ENCODE assay signal across 10 cellular contexts in the genomic region with DNA sequence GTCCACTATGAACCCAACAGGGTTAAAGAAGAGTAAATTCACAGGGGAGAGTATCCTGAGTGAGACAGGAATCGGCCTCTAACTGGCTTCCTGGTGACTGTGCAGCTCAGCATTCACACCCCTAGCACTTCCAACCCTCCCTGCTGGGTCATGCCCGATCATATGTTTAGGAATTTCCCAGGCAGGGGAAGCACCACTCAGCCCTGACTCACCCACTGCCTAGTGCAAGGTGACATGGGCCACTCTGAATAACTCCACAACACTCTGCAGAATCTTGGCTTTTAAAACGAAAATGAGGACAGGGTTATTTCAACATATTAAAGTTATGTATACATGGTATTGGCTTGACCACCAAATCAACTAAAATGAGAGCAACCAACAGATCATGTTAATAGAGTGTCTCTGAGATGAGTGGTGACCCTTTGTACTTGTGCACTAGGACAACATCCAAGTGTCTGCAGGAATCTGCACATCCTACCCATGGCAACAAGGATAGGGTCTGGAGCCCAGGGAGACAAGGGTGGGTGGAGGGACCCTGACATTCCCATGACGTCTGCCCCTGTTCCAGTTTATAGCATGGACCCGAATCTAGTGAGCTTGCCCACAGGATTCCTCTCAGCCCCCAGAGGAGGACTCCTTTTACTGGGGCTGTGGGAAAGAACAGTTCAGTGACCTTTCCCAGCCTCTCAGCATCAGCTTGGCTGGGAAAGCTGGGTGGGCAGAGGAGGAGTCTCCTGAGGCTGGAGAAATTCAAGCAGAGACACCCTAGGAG.
A peak's percentile ranks its signal among the peaks of the same experiment; 100 is the strongest.
DNase-seq lines count a peak whose midpoint lies in the region; ATAC-seq and TF ChIP-seq lines count a peak whose summit lies in the region.
"Had no signal": no experiment of that assay in that cellular context is flagged by ENCODE, and none has a peak within 500 bp of the region (broad histone marks: within the 10 kb centered on the region; RNA-seq: fewer than 3 reads in every experiment).

No MANE protein-coding gene starts in this region.

- TF ChIP-seq CTCF in fibroblast of mammary gland (conservative IDR thresholded peaks at IDR 0.05; ENCODE audit: control insufficient read depth, insufficient read depth, low read depth, low read length) = no peak

- DNase-seq in ELF-1 (ENCODE audit: low read depth, low spot score) (peak; percentile 6), RKO (ENCODE audit: low spot score) (peak; percentile 89), fibroblast of mammary gland (ENCODE audit: low read depth) (peak; percentile 98), non-pigmented ciliary epithelial cell (ENCODE audit: low read depth) (peak; percentile 96), activated gamma-delta T cell (lab: John Stamatoyannopoulos, UW) (no peak), posterior cingulate gyrus (no peak)
- DNase-seq: dorsolateral prefrontal cortex had no signal

- H3K4me3 ChIP-seq in fibroblast of mammary gland (ENCODE audit: control insufficient read depth, low read depth, low read length) = no peak overlapping the region
- H3K4me3 ChIP-seq: dorsolateral prefrontal cortex, K562 had no signal

- intact Hi-C loops in posterior cingulate gyrus (cut with DNase I) = no loop called here

- ATAC-seq in HG02571 (IDR thresholded peaks at IDR 0.05; ENCODE audit: unreplicated experiment) = no peak
- ATAC-seq in GM18858 (IDR thresholded peaks at IDR 0.05; ENCODE audit: unreplicated experiment) = no peak
- ATAC-seq: K562 had no signal

Comparison
In these comparisons a context has a peak if more than half of its experiments do, and no peak if none do; other contexts are left out.
1. DNase-seq: peak in ELF-1 (single experiment), RKO (single experiment), fibroblast of mammary gland (single experiment) and non-pigmented ciliary epithelial cell (single experiment); none in activated gamma-delta T cell (single experiment) and posterior cingulate gyrus (0 of 10).